Comparison of ENCODE assay signal across 1 cellular context in the genomic region with DNA sequence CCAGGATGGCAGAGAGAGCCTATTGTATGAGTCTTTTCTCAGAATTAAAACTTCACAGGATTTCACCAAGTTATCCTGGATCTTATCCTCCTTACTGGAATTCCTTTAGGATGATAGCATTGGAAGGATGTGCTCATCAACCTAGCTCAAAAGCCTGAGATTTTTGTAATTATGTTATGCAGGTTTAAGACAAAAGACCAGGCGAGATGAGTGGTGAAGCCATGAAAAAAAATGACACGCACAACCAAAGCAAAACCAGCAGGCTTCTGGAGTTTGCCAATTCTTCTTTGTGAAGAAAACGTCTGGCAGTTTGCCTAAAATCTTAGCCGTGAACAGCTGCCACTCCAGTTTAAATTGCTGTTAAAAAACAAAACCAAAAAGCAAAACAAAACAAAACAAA.
TF ChIP-seq lines count a peak whose summit lies in the region.

No MANE protein-coding gene starts in this region.

TF ChIP-seq in SK-N-SH, 30 proteins besides CTCF, POLR2A, EP300 and RAD21 (continued from another document):
- TF ChIP-seq, protein P1, sequence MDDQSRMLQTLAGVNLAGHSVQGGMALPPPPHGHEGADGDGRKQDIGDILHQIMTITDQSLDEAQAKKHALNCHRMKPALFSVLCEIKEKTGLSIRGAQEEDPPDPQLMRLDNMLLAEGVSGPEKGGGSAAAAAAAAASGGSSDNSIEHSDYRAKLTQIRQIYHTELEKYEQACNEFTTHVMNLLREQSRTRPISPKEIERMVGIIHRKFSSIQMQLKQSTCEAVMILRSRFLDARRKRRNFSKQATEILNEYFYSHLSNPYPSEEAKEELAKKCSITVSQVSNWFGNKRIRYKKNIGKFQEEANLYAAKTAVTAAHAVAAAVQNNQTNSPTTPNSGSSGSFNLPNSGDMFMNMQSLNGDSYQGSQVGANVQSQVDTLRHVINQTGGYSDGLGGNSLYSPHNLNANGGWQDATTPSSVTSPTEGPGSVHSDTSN (IDR thresholded peaks at IDR 0.05), result no peak
